Comparison of ENCODE assay signal across 8 cellular contexts in the genomic region with DNA sequence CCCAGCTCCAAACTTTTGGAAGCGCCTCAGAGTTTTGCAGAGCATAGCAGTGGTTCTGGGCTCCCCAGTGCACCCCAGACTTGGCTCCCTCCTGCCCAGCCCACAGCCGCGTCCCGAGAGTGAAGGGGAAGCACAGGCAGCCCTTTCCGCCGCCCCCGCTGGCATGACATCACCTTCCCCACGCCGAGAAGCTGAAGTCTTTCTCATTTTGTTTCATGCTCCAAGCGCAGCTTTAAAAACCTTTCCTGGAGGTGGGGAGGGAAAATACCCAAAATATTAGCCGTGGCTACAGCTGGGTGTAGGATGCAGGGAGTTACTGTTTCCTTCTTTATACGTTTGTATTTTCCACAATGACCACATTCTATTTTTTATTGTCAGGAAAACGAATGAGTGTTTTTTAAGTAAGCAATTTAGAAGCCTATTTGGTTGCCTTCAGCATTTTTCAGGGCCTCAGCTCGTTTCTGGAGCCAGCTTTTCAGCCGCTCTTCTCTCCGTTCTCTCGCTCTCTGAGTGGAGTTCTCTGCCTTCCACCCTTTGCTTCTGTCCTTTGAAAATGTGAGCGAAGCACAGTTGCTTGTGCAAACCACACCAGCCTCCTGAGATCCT.
A peak's percentile ranks its signal among the peaks of the same experiment; 100 is the strongest.
DNase-seq lines count a peak whose midpoint lies in the region; ATAC-seq and TF ChIP-seq lines count a peak whose summit lies in the region.

No MANE protein-coding gene starts in this region.

- H3K9me3 ChIP-seq in right cardiac atrium (ENCODE audit: control insufficient read depth, low read length), result no peaks in the 10 kb centered on the region
- no peaks in the 10 kb centered on the region for H3K9me3 ChIP-seq in skeletal muscle tissue (ENCODE audit: control insufficient read depth in 3 of 3, low read length in 3 of 3)

- peak overlapping the region; percentile 73 for H3K27ac ChIP-seq in right cardiac atrium (ENCODE audit: low read length)
- H3K27ac ChIP-seq in skeletal muscle tissue (ENCODE audit: low read depth, low read length), result peak overlapping the region; percentile 60

- WGBS in right cardiac atrium, result 18% methylated on average over 18 of the region's 18 CpGs

- TF ChIP-seq CTCF in GM06990 (IDR thresholded peaks at IDR 0.05; ENCODE audit: insufficient read depth, low read length, poor library complexity, severe bottlenecking), result no peak

- H3K27me3 ChIP-seq in GM06990 (replicated peaks; ENCODE audit: control insufficient read depth, insufficient read depth, low read length) (no peaks in the 10 kb centered on the region), right cardiac atrium (ENCODE audit: control insufficient read depth, insufficient read depth) (no peaks in the 10 kb centered on the region), skeletal muscle tissue (ENCODE audit: control insufficient read depth in 3 of 3, insufficient read depth in 3 of 3, low read length in 3 of 3) (no peaks in the 10 kb centered on the region)

- intact Hi-C loops in right cardiac atrium (cut with DNase I), result loop anchor here in 3 of 4 donors (2.0 to 10.0 kb wide), 4 partner anchors 215 to 361 kb away; a partner anchor contains a TSS

- peak overlapping the region; percentile 43 for H3K4me3 ChIP-seq in GM06990 (replicated peaks; ENCODE audit: low read depth, low read length)
- H3K4me3 ChIP-seq in right cardiac atrium (ENCODE audit: low read length), result peak overlapping the region; percentile 26
- peak overlapping the region; percentile 1 to 59 (median 25) for H3K4me3 ChIP-seq in skeletal muscle tissue (ENCODE audit: low read length in 3 of 3)

- peak; percentile 56 for ATAC-seq in HG03025 (IDR thresholded peaks at IDR 0.05; ENCODE audit: low FRiP score, unreplicated experiment)
- ATAC-seq in right cardiac atrium, result peak; percentile 85 to 86

- H3K36me3 ChIP-seq in GM06990 (ENCODE audit: control insufficient read depth, insufficient read depth, low read length) (no peaks in the 10 kb centered on the region), skeletal muscle tissue (ENCODE audit: control insufficient read depth in 3 of 3, insufficient read depth in 3 of 3, low read length in 3 of 3) (no peaks in the 10 kb centered on the region)

- peak overlapping the region in 2 of 3 donors; percentile 35 to 62 for H3K9ac ChIP-seq in skeletal muscle tissue (ENCODE audit: low read depth in 1 of 3, low read length in 3 of 3)

- DNase-seq in GM06990 (ENCODE audit: extremely low read depth, insufficient read length) (peak; percentile 64), right cardiac atrium (peak; percentile 73 to 89 (median 86)), NCI-H1930 (lab: John Stamatoyannopoulos, UW) (no peak), SHP77 (lab: John Stamatoyannopoulos, UW) (no peak), AML-193 (lab: John Stamatoyannopoulos, UW) (no peak)
- peak; percentile 12 for DNase-seq in activated T-helper 9 cell treated with anti-CD3 and anti-CD28 coated beads, Interleukin-2, amount 50 U/mL, for 16 hours (ENCODE audit: low read depth)

- H3K4me1 ChIP-seq in right cardiac atrium (ENCODE audit: control insufficient read depth, insufficient read depth, low read length) (peaks cover 3% of the 10 kb centered on the region), skeletal muscle tissue (ENCODE audit: control insufficient read depth in 3 of 3, insufficient read depth in 3 of 3, low read length in 3 of 3) (peaks cover 20 to 32% (median 28%) of the 10 kb centered on the region in 3 donors)

Comparison
In these comparisons a context has a peak if more than half of its experiments do, and no peak if none do; other contexts are left out.
1. DNase-seq: peak in GM06990 (single experiment), activated T-helper 9 cell treated with anti-CD3 and anti-CD28 coated beads, Interleukin-2, amount 50 U/mL, for 16 hours (single experiment) and right cardiac atrium (3 of 3); none in NCI-H1930 (0 of 2), SHP77 (0 of 2) and AML-193 (0 of 2).
2. Peak in every context shown above with its lines, with median percentiles within 50 percentile points of each other: H3K4me3 ChIP-seq.